In genomic region chr2:215374002-215374401, GRCh38 we compare ENCODE assay signal across 20 cellular contexts.
A peak's percentile ranks its signal among the peaks of the same experiment; 100 is the strongest.
DNase-seq lines count a peak whose midpoint lies in the region; ATAC-seq and TF ChIP-seq lines count a peak whose summit lies in the region.
"Had no signal": no experiment of that assay in that cellular context is flagged by ENCODE, and none has a peak within 500 bp of the region (broad histone marks: within the 10 kb centered on the region; RNA-seq: fewer than 3 reads in every experiment).

No MANE protein-coding gene starts in this region.

- POLR2A ChIA-PET in A673 (lab: Charles Lee; ENCODE audit: low non-redundant PET), result no interaction called here

- H3K36me3 ChIP-seq in A673 (ENCODE audit: insufficient read depth, low read length, poor library complexity, severe bottlenecking) (peaks cover 99% of the 10 kb centered on the region), heart left ventricle (peaks cover 0 to 100% (median 93%) of the 10 kb centered on the region in 9 donors)

- peaks cover 26% of the 10 kb centered on the region for H3K4me1 Mint-ChIP-seq in HFFc6 (ENCODE audit: low read depth)
- H3K4me1 Mint-ChIP-seq in endothelial cell (ENCODE audit: unreplicated experiment), result no peaks in the 10 kb centered on the region
- no peaks in the 10 kb centered on the region for H3K4me1 Mint-ChIP-seq in nephron progenitor cell
- H3K4me1 Mint-ChIP-seq: CD4-positive, CD25-positive, alpha-beta regulatory T cell had no signal

- DNase-seq in A673 (ENCODE audit: low spot score) (no peak), HFFc6 (no peak), endothelial cell (ENCODE audit: low spot score) (no peak), nephron progenitor cell (no peak), heart left ventricle (no peak), iPS-NIHi7 (ENCODE audit: extremely low spot score) (no peak), SIG-M5 treated with dmso at 0.1 percent for 504 hours (lab: John Stamatoyannopoulos, UW; ENCODE audit: unreplicated experiment) (no peak)
- DNase-seq: 8988T; CD4-positive, CD25-positive, alpha-beta regulatory T cell; DMS53; NCI-H1048; NCI-H1417; NCI-H1694; NCI-H2029 treated with DMSO at 0.1 percent for 48 hours; NCI-H69; Right ventricle myocardium superior; RPMI8226 had no signal

- H3K9me3 ChIP-seq in A673 (ENCODE audit: low read depth, low read length, poor library complexity, severe bottlenecking) (no peaks in the 10 kb centered on the region), heart left ventricle (no peaks in the 10 kb centered on the region)
- H3K9me3 ChIP-seq: HAP-1 had no signal

- CTCF ChIA-PET in A673 (lab: Charles Lee), result no interaction called here

- H3K27ac Mint-ChIP-seq in HFFc6 (peak overlapping the region; percentile 67), endothelial cell (ENCODE audit: unreplicated experiment) (no peak overlapping the region), nephron progenitor cell (peak overlapping the region; percentile 66)
- H3K27ac Mint-ChIP-seq: CD4-positive, CD25-positive, alpha-beta regulatory T cell had no signal

- H3K9me3 Mint-ChIP-seq in HFFc6 (peaks cover 1% of the 10 kb centered on the region; the same call in 1 of the 2 replicates), endothelial cell (ENCODE audit: unreplicated experiment) (no peaks in the 10 kb centered on the region), nephron progenitor cell (no peaks in the 10 kb centered on the region)

- 84 to 97% (median 91%) methylated on average over 1 of the region's 1 CpG for WGBS in heart left ventricle, 4 donors

- BruUV-seq in A673 (replicated peaks; lab: Mats Ljungman, UMichigan), result no TSS peak

- H3K27me3 Mint-ChIP-seq in HFFc6 (ENCODE audit: insufficient read depth) (peaks cover 44% of the 10 kb centered on the region), endothelial cell (ENCODE audit: unreplicated experiment) (no peaks in the 10 kb centered on the region), nephron progenitor cell (ENCODE audit: low read depth, poor library complexity) (peaks cover 3% of the 10 kb centered on the region)
- H3K27me3 Mint-ChIP-seq: CD4-positive, CD25-positive, alpha-beta regulatory T cell had no signal

- H3K36me3 Mint-ChIP-seq in HFFc6 (ENCODE audit: low read depth) (peaks cover 82% of the 10 kb centered on the region), endothelial cell (ENCODE audit: low read depth, unreplicated experiment) (peaks cover 64% of the 10 kb centered on the region), nephron progenitor cell (ENCODE audit: low read depth) (peaks cover 95% of the 10 kb centered on the region)

- H3K27ac ChIP-seq in A673 (ENCODE audit: low read depth, low read length, poor library complexity, severe bottlenecking) (peak overlapping the region; percentile 4), heart left ventricle (no peak overlapping the region)
- H3K27ac ChIP-seq: BLaER1 had no signal

- peak overlapping the region; percentile 6; the same call in 1 of the 2 replicates for H3K4me3 Mint-ChIP-seq in HFFc6
- H3K4me3 Mint-ChIP-seq in endothelial cell (ENCODE audit: unreplicated experiment), result peak overlapping the region; percentile 38
- no peak overlapping the region for H3K4me3 Mint-ChIP-seq in nephron progenitor cell
- H3K4me3 Mint-ChIP-seq: CD4-positive, CD25-positive, alpha-beta regulatory T cell had no signal

- H3K4me3 ChIP-seq in A673 (ENCODE audit: low read depth, low read length, poor library complexity, severe bottlenecking), result no peak overlapping the region
- H3K4me3 ChIP-seq in heart left ventricle, result no peak overlapping the region
- H3K4me3 ChIP-seq: BLaER1, HAP-1 had no signal

- no peak for TF ChIP-seq POLR2A in heart left ventricle (IDR thresholded peaks at IDR 0.05)

- intact Hi-C loops in A673 (cut with micrococcal nuclease; ENCODE audit: unreplicated experiment), result no loop called here
- intact Hi-C loops in heart left ventricle (cut with DNase I), result no loop called here

- H3K4me1 ChIP-seq in A673 (ENCODE audit: insufficient read depth, low read length, poor library complexity, severe bottlenecking) (no peaks in the 10 kb centered on the region), heart left ventricle (no peaks in the 10 kb centered on the region)
- H3K4me1 ChIP-seq: BLaER1 had no signal

- ATAC-seq in heart left ventricle (no peak), HG02759 (IDR thresholded peaks at IDR 0.05; ENCODE audit: unreplicated experiment) (no peak)

- H3K27me3 ChIP-seq in A673 (replicated peaks; ENCODE audit: insufficient read depth, low read depth, low read length, poor library complexity) (no peaks in the 10 kb centered on the region), heart left ventricle (no peaks in the 10 kb centered on the region)
- H3K27me3 ChIP-seq: BLaER1 had no signal

- no peak for TF ChIP-seq CTCF in A673 (conservative IDR thresholded peaks at IDR 0.05; ENCODE audit: low read depth, low read length)
- no peak for TF ChIP-seq CTCF in HFFc6 (IDR thresholded peaks at IDR 0.05)
- TF ChIP-seq CTCF in endothelial cell (IDR thresholded peaks at IDR 0.05; ENCODE audit: unreplicated experiment), result no peak
- TF ChIP-seq CTCF in nephron progenitor cell (IDR thresholded peaks at IDR 0.05), result no peak
- TF ChIP-seq CTCF in heart left ventricle (IDR thresholded peaks at IDR 0.05), result no peak
